In the genomic region with DNA sequence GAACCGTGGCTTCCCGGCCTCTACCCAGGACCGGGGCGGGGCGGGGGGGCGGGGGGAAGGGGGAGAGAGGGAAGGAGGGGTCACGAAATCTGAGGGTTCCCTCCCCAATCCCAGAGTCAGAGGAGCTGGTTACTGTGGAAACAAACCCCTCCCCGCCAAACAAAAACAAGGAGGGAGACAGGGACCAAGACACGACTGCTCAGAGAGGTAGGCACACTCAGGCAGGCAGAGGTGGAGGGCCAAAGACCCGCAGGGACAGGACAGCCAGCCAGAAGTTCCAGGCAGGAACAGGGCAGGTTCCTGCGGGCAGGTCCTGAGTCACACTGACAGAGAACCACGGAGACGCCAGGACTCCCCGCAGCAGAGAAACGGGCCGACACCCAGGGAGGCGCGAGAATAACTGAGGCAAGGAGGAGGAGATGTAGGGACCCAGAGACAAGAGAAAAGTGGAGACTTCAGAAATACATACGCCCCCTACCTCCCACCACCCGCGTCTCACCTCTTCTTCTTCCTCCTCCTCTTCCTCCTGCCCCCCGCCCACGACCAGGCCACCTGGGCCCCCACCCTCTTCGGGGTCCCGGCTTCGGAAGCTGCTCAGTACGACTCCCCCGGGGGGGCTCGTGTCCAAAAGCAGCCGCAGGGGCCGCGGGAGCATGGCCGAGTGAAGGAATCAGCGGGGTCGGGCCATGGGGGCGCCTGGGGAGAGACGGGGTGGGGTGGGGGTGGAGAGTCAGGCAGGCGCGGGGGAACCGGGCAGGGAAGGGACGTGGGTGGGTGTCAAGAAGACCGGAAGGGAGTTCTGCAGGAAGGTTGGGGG, we compare ENCODE assay signal across 8 cellular contexts. TPM values are rescaled to one million over a fixed set of nuclear protein-coding genes. Genes with fewer than 3 reads are reported as not detected.
DNase-seq lines count a peak whose midpoint lies in the region; ATAC-seq and TF ChIP-seq lines count a peak whose summit lies in the region.

No MANE protein-coding gene starts in this region.

- H3K36me3 ChIP-seq in kidney epithelial cell (ENCODE audit: control insufficient read depth, insufficient read depth, low read length), result peaks cover 1% of the 10 kb centered on the region

- ATAC-seq in HG02973 (IDR thresholded peaks at IDR 0.05; ENCODE audit: unreplicated experiment), result no peak

- H3K27me3 ChIP-seq in kidney epithelial cell (ENCODE audit: control insufficient read depth, insufficient read depth, low read length), result no peaks in the 10 kb centered on the region

- DNase-seq in NCI-H446 (lab: John Stamatoyannopoulos, UW) (peak; percentile 29 to 42), NCI-H446 treated with DMSO at 0.1 percent for 48 hours (lab: John Stamatoyannopoulos, UW) (no peak), LNCaP clone FGC (ENCODE audit: low read depth) (peak; percentile 73), UCSD-AML1 (lab: John Stamatoyannopoulos, UW; ENCODE audit: unreplicated experiment) (peak; percentile 61), choroid plexus epithelial cell (ENCODE audit: low read depth) (peak; percentile 81), kidney epithelial cell (ENCODE audit: low read depth) (no peak)
- peak; percentile 69 for DNase-seq in stimulated activated CD4-positive, alpha-beta T cell treated with anti-CD3 and anti-CD28 coated beads, Interleukin-1b, Interleukin-23, amount 100 ng/mL, for 48 hours

- H3K4me3 ChIP-seq in LNCaP clone FGC (ENCODE audit: low read depth, low read length) (peak overlapping the region; percentile 91), choroid plexus epithelial cell (ENCODE audit: low read depth, low read length) (peak overlapping the region; percentile 92), kidney epithelial cell (ENCODE audit: low read depth, low read length) (peak overlapping the region; percentile 82)

- TF ChIP-seq CTCF in LNCaP clone FGC (IDR thresholded peaks at IDR 0.05; ENCODE audit: control insufficient read depth, extremely low read depth, insufficient read depth) (no peak), choroid plexus epithelial cell (conservative IDR thresholded peaks at IDR 0.05; ENCODE audit: low read depth, low read length) (peak; percentile 19), kidney epithelial cell (IDR thresholded peaks at IDR 0.05; ENCODE audit: insufficient read depth, low read length, poor library complexity, severe bottlenecking) (peak; percentile 13)

RNA-seq across cellular contexts. Expression of a gene that starts 0.6 kb away (rescaled TPM):
- total RNA-seq in kidney epithelial cell, result 42.3 and 45.5 TPM in 2 replicates

RNA-seq across cellular contexts. Expression of a gene that starts 8.8 kb away (rescaled TPM):
- total RNA-seq in kidney epithelial cell, result 42.9 and 51.4 TPM in 2 replicates

RNA-seq across cellular contexts. Expression of a gene that starts 9.1 kb away (rescaled TPM):
- total RNA-seq in kidney epithelial cell, result 53.2 and 70.5 TPM in 2 replicates

RNA-seq across cellular contexts. Expression of a gene that starts 15.7 kb away (rescaled TPM):
- 214 and 300 TPM in 2 replicates for total RNA-seq in kidney epithelial cell

RNA-seq across cellular contexts. Expression of a gene that starts 19.4 kb away (rescaled TPM):
- 17.5 and 18.4 TPM in 2 replicates for total RNA-seq in kidney epithelial cell

Comparison
In these comparisons a context has a peak if more than half of its experiments do, and no peak if none do; other contexts are left out.
1. DNase-seq: peak in NCI-H446 (2 of 2), LNCaP clone FGC (single experiment), UCSD-AML1 (single experiment), choroid plexus epithelial cell (single experiment) and stimulated activated CD4-positive, alpha-beta T cell treated with anti-CD3 and anti-CD28 coated beads, Interleukin-1b, Interleukin-23, amount 100 ng/mL, for 48 hours (single experiment); none in NCI-H446 treated with DMSO at 0.1 percent for 48 hours (single experiment) and kidney epithelial cell (single experiment).
2. Peak in every context shown above with its lines, with median percentiles within 50 percentile points of each other: H3K4me3 ChIP-seq.